ENCODE assay signal across 26 cellular contexts in genomic region chr9:98062161-98062560, GRCh38. TPM values are rescaled to one million over a fixed set of nuclear protein-coding genes. Genes with fewer than 3 reads are reported as not detected.
"Had no signal": no experiment of that assay in that cellular context is flagged by ENCODE, and none has a peak within 500 bp of the region (broad histone marks: within the 10 kb centered on the region; RNA-seq: fewer than 3 reads in every experiment).

No MANE protein-coding gene starts in this region.

- H3K27me3 Mint-ChIP-seq: activated CD4-positive, alpha-beta memory T cell treated with anti-CD3 and anti-CD28 coated beads for 36 hours; activated T-cell treated with anti-CD3 and anti-CD28 coated beads, Interleukin-2, amount 50 U/mL, for 24 hours; activated T-helper 17 cell treated with anti-CD3 and anti-CD28 coated beads, Interleukin-2, amount 50 U/mL, for 72 hours; naive B cell; stimulated activated naive B cell treated with anti-CD40 and anti-IgM and Interleukin-4, amounts not matched to agents 10 μg/mL and 1 μg/mL and 100 μg/mL, for 72 hours had no signal

- H3K4me3 Mint-ChIP-seq: activated CD4-positive, alpha-beta memory T cell treated with anti-CD3 and anti-CD28 coated beads for 36 hours; activated T-cell treated with anti-CD3 and anti-CD28 coated beads, Interleukin-2, amount 50 U/mL, for 24 hours; activated T-helper 17 cell treated with anti-CD3 and anti-CD28 coated beads, Interleukin-2, amount 50 U/mL, for 72 hours; stimulated activated naive B cell treated with anti-CD40 and anti-IgM and Interleukin-4, amounts not matched to agents 10 μg/mL and 1 μg/mL and 100 μg/mL, for 72 hours; T-helper 2 cell treated with Interferon-gamma antibody and Interleukin-4, amounts not matched to agents 5 μg/mL and 100 μg/mL, for 36 hours had no signal

- ATAC-seq: activated T-helper 17 cell treated with anti-CD3 and anti-CD28 coated beads, Interleukin-2, amount 50 U/mL, for 72 hours; left lung; lower lobe of right lung; stimulated activated naive B cell treated with anti-CD40 and anti-IgM and Interleukin-4, amounts not matched to agents 10 μg/mL and 1 μg/mL and 100 μg/mL, for 72 hours had no signal

- H3K9ac ChIP-seq: parathyroid adenoma had no signal

- DNase-seq: activated CD4-positive, alpha-beta memory T cell treated with anti-CD3 and anti-CD28 coated beads for 36 hours; activated CD4-positive, alpha-beta T cell treated with anti-CD3 and anti-CD28 coated beads for 48 hours; activated CD8-positive, alpha-beta memory T cell treated with anti-CD3 and anti-CD28 coated beads, Interleukin-2, amount 50 U/mL, for 4 hours; activated gamma-delta T cell treated with Interleukin-2 at 50 U/mL for 16 hours; activated naive CD4-positive, alpha-beta T cell treated with anti-CD3 and anti-CD28 coated beads, Interleukin-2, amount 50 U/mL, for 16 hours; activated T-cell treated with anti-CD3 and anti-CD28 coated beads, Interleukin-2, amount 50 U/mL, for 24 hours; amniotic stem cell; brain microvascular endothelial cell; dermis blood vessel endothelial cell; effector CD4-positive, alpha-beta T cell; left lung; lower lobe of right lung; naive B cell; occipital lobe; stimulated activated CD4-positive, alpha-beta T cell treated with anti-CD3 and anti-CD28 coated beads, Interleukin-15, amount 100 ng/mL, for 24 hours; stimulated activated CD4-positive, alpha-beta T cell treated with anti-CD3 and anti-CD28 coated beads, Interleukin-2, amount 100 ng/mL, for 24 hours; stimulated activated naive B cell treated with anti-CD40 and anti-IgM and Interleukin-4, amounts not matched to agents 10 μg/mL and 1 μg/mL and 100 μg/mL, for 72 hours; stomach; tibial artery had no signal

- H3K27me3 ChIP-seq: brain microvascular endothelial cell, esophagus muscularis mucosa, left lung, right atrium auricular region, stomach, tibial artery had no signal

- H3K27ac Mint-ChIP-seq: activated CD4-positive, alpha-beta memory T cell treated with anti-CD3 and anti-CD28 coated beads for 36 hours; activated T-cell treated with anti-CD3 and anti-CD28 coated beads, Interleukin-2, amount 50 U/mL, for 24 hours; activated T-helper 17 cell treated with anti-CD3 and anti-CD28 coated beads, Interleukin-2, amount 50 U/mL, for 72 hours; stimulated activated naive B cell treated with anti-CD40 and anti-IgM and Interleukin-4, amounts not matched to agents 10 μg/mL and 1 μg/mL and 100 μg/mL, for 72 hours had no signal

- H3K4me1 ChIP-seq: parathyroid adenoma had no signal

- H3K9me3 ChIP-seq: esophagus muscularis mucosa, left lung, lower lobe of right lung, right atrium auricular region, stomach, tibial artery had no signal

- H3K79me2 ChIP-seq: parathyroid adenoma had no signal

- H3K9me3 Mint-ChIP-seq: activated CD4-positive, alpha-beta memory T cell treated with anti-CD3 and anti-CD28 coated beads for 36 hours; activated T-cell treated with anti-CD3 and anti-CD28 coated beads, Interleukin-2, amount 50 U/mL, for 24 hours; activated T-helper 17 cell treated with anti-CD3 and anti-CD28 coated beads, Interleukin-2, amount 50 U/mL, for 72 hours; naive B cell; stimulated activated naive B cell treated with anti-CD40 and anti-IgM and Interleukin-4, amounts not matched to agents 10 μg/mL and 1 μg/mL and 100 μg/mL, for 72 hours; T-helper 2 cell treated with Interferon-gamma antibody and Interleukin-4, amounts not matched to agents 5 μg/mL and 100 μg/mL, for 36 hours had no signal

- H3K4me2 ChIP-seq: smooth muscle cell had no signal

- H3K27ac ChIP-seq: brain microvascular endothelial cell, esophagus muscularis mucosa, left lung, lower lobe of right lung, parathyroid adenoma, right atrium auricular region, tibial artery had no signal

- H3K4me3 ChIP-seq: esophagus muscularis mucosa, left lung, lower lobe of right lung, right atrium auricular region, smooth muscle cell, stomach, tibial artery had no signal

RNA-seq across cellular contexts. Expression of gene TRIM14, which starts 56.9 kb away (rescaled TPM):
- polyA plus RNA-seq: neural cell had no signal
